ENCODE assay signal across 21 cellular contexts in the genomic region with DNA sequence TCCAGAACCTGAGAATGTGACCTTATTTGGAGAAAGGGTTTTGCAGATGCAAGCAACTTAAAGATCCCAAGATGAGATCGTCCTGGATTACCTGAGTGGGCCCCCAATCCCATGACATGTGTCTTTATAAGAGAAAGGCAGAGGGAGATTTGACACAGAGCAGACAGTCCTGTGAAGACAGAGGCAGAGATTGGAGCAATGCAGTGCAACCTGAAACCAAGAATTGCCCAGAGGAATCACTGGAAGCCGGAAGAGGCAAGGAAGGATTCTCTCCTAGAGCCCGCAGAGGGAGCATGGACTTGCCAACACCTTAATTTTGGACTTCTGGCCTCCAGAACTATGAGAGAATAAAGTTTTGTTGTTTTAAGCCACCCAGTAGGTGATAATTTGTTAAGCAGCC.
DNase-seq lines count a peak whose midpoint lies in the region; ATAC-seq and TF ChIP-seq lines count a peak whose summit lies in the region.
"Had no signal": no experiment of that assay in that cellular context is flagged by ENCODE, and none has a peak within 500 bp of the region (broad histone marks: within the 10 kb centered on the region; RNA-seq: fewer than 3 reads in every experiment).

No MANE protein-coding gene starts in this region.

- H3K27me3 ChIP-seq in SK-N-SH (ENCODE audit: insufficient read depth) = peaks cover 39% of the 10 kb centered on the region
- H3K27me3 ChIP-seq: BLaER1 had no signal

- H2AFZ ChIP-seq in SK-N-SH (ENCODE audit: low read depth) = no peak overlapping the region

- H3K4me3 Mint-ChIP-seq in activated naive CD8-positive, alpha-beta T cell treated with anti-CD3 and anti-CD28 coated beads, Interleukin-2, amount 50 U/mL, for 24 hours = peak overlapping the region; percentile 16
- H3K4me3 Mint-ChIP-seq in activated naive CD8-positive, alpha-beta T cell treated with anti-CD3 and anti-CD28 coated beads for 36 hours = no peak overlapping the region
- H3K4me3 Mint-ChIP-seq in stimulated activated naive CD8-positive, alpha-beta T cell treated with anti-CD3 and anti-CD28 coated beads, Interleukin-15, amount 100 ng/mL, for 72 hours = peak overlapping the region; percentile 17 to 23
- H3K4me3 Mint-ChIP-seq: activated B cell treated with CpG ODN at 0.5 μM for 24 hours; activated naive CD8-positive, alpha-beta T cell had no signal

- H3K36me3 Mint-ChIP-seq in activated naive CD8-positive, alpha-beta T cell treated with anti-CD3 and anti-CD28 coated beads, Interleukin-2, amount 50 U/mL, for 24 hours (ENCODE audit: low read depth) = peaks cover 10% of the 10 kb centered on the region
- H3K36me3 Mint-ChIP-seq in activated naive CD8-positive, alpha-beta T cell treated with anti-CD3 and anti-CD28 coated beads for 36 hours = peaks cover 15% of the 10 kb centered on the region
- H3K36me3 Mint-ChIP-seq: activated naive CD8-positive, alpha-beta T cell had no signal

- peaks cover 17% of the 10 kb centered on the region for H3K9me3 Mint-ChIP-seq in activated naive CD8-positive, alpha-beta T cell treated with anti-CD3 and anti-CD28 coated beads, Interleukin-2, amount 50 U/mL, for 24 hours
- peaks cover 14% of the 10 kb centered on the region for H3K9me3 Mint-ChIP-seq in activated naive CD8-positive, alpha-beta T cell treated with anti-CD3 and anti-CD28 coated beads for 36 hours
- H3K9me3 Mint-ChIP-seq in stimulated activated naive CD8-positive, alpha-beta T cell treated with anti-CD3 and anti-CD28 coated beads, Interleukin-15, amount 100 ng/mL, for 72 hours = peaks cover 20 to 25% of the 10 kb centered on the region in 2 donors

- WGBS in SK-N-SH (ENCODE audit: low lambda C conversion rate) = 65% methylated on average over 3 of the region's 3 CpGs

- peak overlapping the region; percentile 86 for H3K27ac Mint-ChIP-seq in activated naive CD8-positive, alpha-beta T cell treated with anti-CD3 and anti-CD28 coated beads, Interleukin-2, amount 50 U/mL, for 24 hours
- H3K27ac Mint-ChIP-seq in activated naive CD8-positive, alpha-beta T cell treated with anti-CD3 and anti-CD28 coated beads for 36 hours = no peak overlapping the region
- no peak overlapping the region for H3K27ac Mint-ChIP-seq in stimulated activated naive CD8-positive, alpha-beta T cell treated with anti-CD3 and anti-CD28 coated beads, Interleukin-15, amount 100 ng/mL, for 72 hours
- H3K27ac Mint-ChIP-seq: activated B cell treated with CpG ODN at 0.5 μM for 24 hours had no signal

- no peak overlapping the region for H3K4me3 ChIP-seq in SK-N-SH (ENCODE audit: low read depth in 2 of 2, low read length in 1 of 2)
- H3K4me3 ChIP-seq: BLaER1, smooth muscle cell had no signal

- no peak for TF ChIP-seq CTCF in SK-N-SH (IDR thresholded peaks at IDR 0.05)

- no peaks in the 10 kb centered on the region for H3K79me2 ChIP-seq in SK-N-SH (ENCODE audit: insufficient read depth)

- H3K4me2 ChIP-seq in SK-N-SH = no peak overlapping the region
- H3K4me2 ChIP-seq: BLaER1, smooth muscle cell had no signal

- ATAC-seq in activated naive CD8-positive, alpha-beta T cell treated with anti-CD3 and anti-CD28 coated beads, Interleukin-2, amount 50 U/mL, for 24 hours = no peak
- ATAC-seq in stimulated activated naive CD8-positive, alpha-beta T cell treated with anti-CD3 and anti-CD28 coated beads, Interleukin-15, amount 100 ng/mL, for 72 hours = no peak
- no peak for ATAC-seq in GM18861 (IDR thresholded peaks at IDR 0.05; ENCODE audit: unreplicated experiment)

- H3K4me1 ChIP-seq in SK-N-SH (ENCODE audit: control insufficient read depth in 1 of 2, insufficient read depth in 2 of 2, low read depth in 1 of 2, low read length in 1 of 2) = peaks cover 0 to 32% of the 10 kb centered on the region in 2 experiments; a peak in 2 of 4 replicates

- no peaks in the 10 kb centered on the region for H4K20me1 ChIP-seq in SK-N-SH (ENCODE audit: insufficient read depth)
- H4K20me1 ChIP-seq: BLaER1 had no signal

- no peaks in the 10 kb centered on the region for H3K36me3 ChIP-seq in SK-N-SH (replicated peaks in 1 of 2; ENCODE audit: control insufficient read depth in 1 of 2, insufficient read depth in 2 of 2, low read length in 1 of 2)
- H3K36me3 ChIP-seq: BLaER1 had no signal

- TF ChIP-seq EP300 in SK-N-SH (IDR thresholded peaks at IDR 0.05; ENCODE audit: borderline replicate concordance in 1 of 2, low read depth in 1 of 2, low read length in 1 of 2) = no peak

- TF ChIP-seq RAD21 in SK-N-SH (IDR thresholded peaks at IDR 0.05; ENCODE audit: low read length) = no peak

- H3K4me1 Mint-ChIP-seq in activated naive CD8-positive, alpha-beta T cell treated with anti-CD3 and anti-CD28 coated beads, Interleukin-2, amount 50 U/mL, for 24 hours = peaks cover 90% of the 10 kb centered on the region
- H3K4me1 Mint-ChIP-seq in activated naive CD8-positive, alpha-beta T cell treated with anti-CD3 and anti-CD28 coated beads for 36 hours = peaks cover 60% of the 10 kb centered on the region
- H3K4me1 Mint-ChIP-seq in stimulated activated naive CD8-positive, alpha-beta T cell treated with anti-CD3 and anti-CD28 coated beads, Interleukin-15, amount 100 ng/mL, for 72 hours = peaks cover 70% of the 10 kb centered on the region

- H3K27me3 Mint-ChIP-seq in activated naive CD8-positive, alpha-beta T cell treated with anti-CD3 and anti-CD28 coated beads, Interleukin-2, amount 50 U/mL, for 24 hours = peaks cover 7% of the 10 kb centered on the region
- peaks cover 31% of the 10 kb centered on the region for H3K27me3 Mint-ChIP-seq in activated naive CD8-positive, alpha-beta T cell treated with anti-CD3 and anti-CD28 coated beads for 36 hours
- H3K27me3 Mint-ChIP-seq in stimulated activated naive CD8-positive, alpha-beta T cell treated with anti-CD3 and anti-CD28 coated beads, Interleukin-15, amount 100 ng/mL, for 72 hours = peaks cover 33% of the 10 kb centered on the region

- no peaks in the 10 kb centered on the region for H3F3A ChIP-seq in SK-N-SH (replicated peaks; ENCODE audit: insufficient read depth)

- no peaks in the 10 kb centered on the region for H3K9me2 ChIP-seq in SK-N-SH

- CTCF ChIA-PET in SK-N-SH (lab: Yijun Ruan, JAX) = interaction anchor here (0.9 to 1.6 kb wide), 6 partner anchors 16 to 244 kb away, joined by 3 to 4 read pairs (median 3); a partner anchor contains a TSS

- no peak overlapping the region for H3K9ac ChIP-seq in SK-N-SH
- H3K9ac ChIP-seq: BLaER1 had no signal

- no peak for DNase-seq in activated naive CD8-positive, alpha-beta T cell treated with anti-CD3 and anti-CD28 coated beads, Interleukin-2, amount 50 U/mL, for 24 hours
- no peak for DNase-seq in activated naive CD8-positive, alpha-beta T cell treated with anti-CD3 and anti-CD28 coated beads for 36 hours
- DNase-seq in SK-N-SH (no peak), islet precursor cell (peak; percentile 73), NCI-H82 treated with DMSO at 0.1 percent for 48 hours (lab: John Stamatoyannopoulos, UW; ENCODE audit: unreplicated experiment) (no peak), D341Med (ENCODE audit: low spot score) (no peak)
- DNase-seq in stimulated activated naive CD8-positive, alpha-beta T cell treated with anti-CD3 and anti-CD28 coated beads, Interleukin-15, amount 100 ng/mL, for 72 hours = no peak
- DNase-seq: activated B cell treated with CpG ODN at 0.5 μM for 24 hours; activated CD8-positive, alpha-beta memory T cell treated with anti-CD3 and anti-CD28 coated beads for 24 hours; activated T-cell treated with anti-CD3 and anti-CD28 coated beads, Interleukin-2, amount 50 U/mL, for 48 hours; cerebellar nuclear complex; DND-41; HCEC 1CT; NCI-H1092; NCI-H187 treated with DMSO at 0.1 percent for 48 hours; stimulated activated CD4-positive, alpha-beta T cell treated with anti-CD3 and anti-CD28 coated beads, Interleukin-2, amount 100 ng/mL, for 24 hours had no signal

- POLR2A ChIA-PET in SK-N-SH (lab: Yijun Ruan, JAX) = no interaction called here

- H3K27ac ChIP-seq in SK-N-SH (ENCODE audit: low read depth in 2 of 2, low read length in 1 of 2) = no peak overlapping the region
- H3K27ac ChIP-seq: BLaER1, RWPE1 had no signal

- no peaks in the 10 kb centered on the region; the same call in 1 of the 2 replicates for H3K9me3 ChIP-seq in SK-N-SH

TF ChIP-seq in SK-N-SH, 30 proteins besides CTCF, POLR2A, EP300 and RAD21 (continues in another document):
- TF ChIP-seq RFX5 (IDR thresholded peaks at IDR 0.05; ENCODE audit: low read length) = no peak
- TF ChIP-seq SIN3A (IDR thresholded peaks at IDR 0.05; ENCODE audit: borderline replicate concordance, low read depth, low read length) = no peak
- TF ChIP-seq, protein P1, sequence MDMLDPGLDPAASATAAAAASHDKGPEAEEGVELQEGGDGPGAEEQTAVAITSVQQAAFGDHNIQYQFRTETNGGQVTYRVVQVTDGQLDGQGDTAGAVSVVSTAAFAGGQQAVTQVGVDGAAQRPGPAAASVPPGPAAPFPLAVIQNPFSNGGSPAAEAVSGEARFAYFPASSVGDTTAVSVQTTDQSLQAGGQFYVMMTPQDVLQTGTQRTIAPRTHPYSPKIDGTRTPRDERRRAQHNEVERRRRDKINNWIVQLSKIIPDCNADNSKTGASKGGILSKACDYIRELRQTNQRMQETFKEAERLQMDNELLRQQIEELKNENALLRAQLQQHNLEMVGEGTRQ (IDR thresholded peaks at IDR 0.05; ENCODE audit: borderline replicate concordance, low read depth, low read length) = no peak
- TF ChIP-seq, protein P2, sequence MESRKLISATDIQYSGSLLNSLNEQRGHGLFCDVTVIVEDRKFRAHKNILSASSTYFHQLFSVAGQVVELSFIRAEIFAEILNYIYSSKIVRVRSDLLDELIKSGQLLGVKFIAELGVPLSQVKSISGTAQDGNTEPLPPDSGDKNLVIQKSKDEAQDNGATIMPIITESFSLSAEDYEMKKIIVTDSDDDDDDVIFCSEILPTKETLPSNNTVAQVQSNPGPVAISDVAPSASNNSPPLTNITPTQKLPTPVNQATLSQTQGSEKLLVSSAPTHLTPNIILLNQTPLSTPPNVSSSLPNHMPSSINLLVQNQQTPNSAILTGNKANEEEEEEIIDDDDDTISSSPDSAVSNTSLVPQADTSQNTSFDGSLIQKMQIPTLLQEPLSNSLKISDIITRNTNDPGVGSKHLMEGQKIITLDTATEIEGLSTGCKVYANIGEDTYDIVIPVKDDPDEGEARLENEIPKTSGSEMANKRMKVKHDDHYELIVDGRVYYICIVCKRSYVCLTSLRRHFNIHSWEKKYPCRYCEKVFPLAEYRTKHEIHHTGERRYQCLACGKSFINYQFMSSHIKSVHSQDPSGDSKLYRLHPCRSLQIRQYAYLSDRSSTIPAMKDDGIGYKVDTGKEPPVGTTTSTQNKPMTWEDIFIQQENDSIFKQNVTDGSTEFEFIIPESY (IDR thresholded peaks at IDR 0.05; ENCODE audit: borderline replicate concordance, low read depth) = no peak
- no peak for TF ChIP-seq JUND (IDR thresholded peaks at IDR 0.05)
- TF ChIP-seq FOXM1 (IDR thresholded peaks at IDR 0.05; ENCODE audit: low read depth) = no peak
- no peak for TF ChIP-seq RCOR1 (IDR thresholded peaks at IDR 0.05; ENCODE audit: low read length)
